ENCODE assay signal across 9 cellular contexts in the genomic region with DNA sequence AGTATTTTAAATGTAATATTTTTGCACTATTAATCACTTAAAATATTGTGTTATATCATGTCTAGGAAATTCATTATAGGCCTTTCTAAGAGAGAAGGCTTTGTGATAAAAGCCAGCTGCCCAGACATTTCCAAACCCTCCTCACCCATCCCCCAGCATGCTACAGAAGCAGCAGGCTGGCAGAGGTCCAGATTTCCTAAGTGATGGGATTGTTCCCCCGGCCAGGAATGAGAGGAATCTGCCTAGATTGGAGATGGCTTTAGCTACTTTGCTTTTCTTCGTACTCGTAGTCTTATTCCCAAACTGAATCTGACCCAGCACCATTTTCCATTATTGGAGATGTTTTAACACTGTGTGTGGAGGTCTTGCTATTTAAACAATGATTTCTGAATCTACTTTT. TPM values are rescaled to one million over a fixed set of nuclear protein-coding genes. Genes with fewer than 3 reads are reported as not detected.
DNase-seq lines count a peak whose midpoint lies in the region; ATAC-seq and TF ChIP-seq lines count a peak whose summit lies in the region.
"Had no signal": no experiment of that assay in that cellular context is flagged by ENCODE, and none has a peak within 500 bp of the region (broad histone marks: within the 10 kb centered on the region; RNA-seq: fewer than 3 reads in every experiment).

No MANE protein-coding gene starts in this region.

- peak; percentile 62 for ATAC-seq in WTC11

- peak overlapping the region; percentile 85; the same call in 1 of the 2 replicates for H3K27ac Mint-ChIP-seq in WTC11

- H3K9me3 Mint-ChIP-seq in WTC11: no peaks in the 10 kb centered on the region

- peak; percentile 68 for DNase-seq in A172 (ENCODE audit: low spot score)
- DNase-seq in WTC11 (ENCODE audit: low spot score): peak; percentile 44
- DNase-seq in iPS-NIHi11 (ENCODE audit: low spot score): peak; percentile 50
- DNase-seq in SIG-M5 (lab: John Stamatoyannopoulos, UW): no peak
- DNase-seq in SW480 (ENCODE audit: low spot score): no peak
- no peak for DNase-seq in NCI-H510A (lab: John Stamatoyannopoulos, UW)
- DNase-seq in NCI-H1930 (lab: John Stamatoyannopoulos, UW): no peak
- DNase-seq: NCI-H1048 had no signal

- H3K4me1 Mint-ChIP-seq in WTC11: peaks cover 81% of the 10 kb centered on the region

- no peak for TF ChIP-seq CTCF in WTC11 (IDR thresholded peaks at IDR 0.05)

- no peak for TF ChIP-seq EP300 in Ishikawa (IDR thresholded peaks at IDR 0.05; ENCODE audit: borderline replicate concordance)

- CTCF ChIA-PET in WTC11 (lab: Charles Lee): interaction anchor here (3.5 kb wide), 1 partner anchor 170 kb away, joined by 23 read pairs; no protein-coding TSS in a partner anchor

- TF ChIP-seq RAD21 in Ishikawa (IDR thresholded peaks at IDR 0.05; ENCODE audit: low read depth): no peak

- H3K4me3 Mint-ChIP-seq in WTC11: peak overlapping the region; percentile 36; the same call in 1 of the 2 replicates

- POLR2A ChIA-PET in WTC11 (lab: Charles Lee): interaction anchor here (0.6 kb wide), 1 partner anchor 29 kb away, joined by 3 read pairs; a partner anchor contains a TSS

- H3K36me3 Mint-ChIP-seq in WTC11: no peaks in the 10 kb centered on the region

- peaks cover 10% of the 10 kb centered on the region for H3K27me3 Mint-ChIP-seq in WTC11 (ENCODE audit: low read depth)

TF ChIP-seq in Ishikawa, 13 proteins besides CTCF, POLR2A, EP300 and RAD21:
- TF ChIP-seq TEAD4 (IDR thresholded peaks at IDR 0.05): 0 out of 2 replicates have a peak, but pooled peaks have one; percentile 23
- TF ChIP-seq CREB1 (IDR thresholded peaks at IDR 0.05; ENCODE audit: low read depth): no peak
- peak; percentile 47 for TF ChIP-seq NFIC (IDR thresholded peaks at IDR 0.05)

TF ChIP-seq in WTC11, 78 proteins besides CTCF, POLR2A, EP300 and RAD21:
- TF ChIP-seq TEAD1 (CRISPR knock-in tag; IDR thresholded peaks at IDR 0.05) (peak; percentile 51; the same call in 1 of the 2 replicates), FOXP1 (CRISPR knock-in tag; IDR thresholded peaks at IDR 0.05; ENCODE audit: borderline replicate concordance) (no peak), ZNF423 (CRISPR knock-in tag; IDR thresholded peaks at IDR 0.05) (no peak), HMGA2 (CRISPR knock-in tag; IDR thresholded peaks at IDR 0.05) (peak; percentile 77; the same call in 1 of the 2 replicates), ZNF232 (CRISPR knock-in tag; IDR thresholded peaks at IDR 0.05) (no peak), SMAD4 (CRISPR knock-in tag; IDR thresholded peaks at IDR 0.05) (no peak), ZNF416 (CRISPR knock-in tag; IDR thresholded peaks at IDR 0.05) (no peak)
- TF ChIP-seq, protein P1, sequence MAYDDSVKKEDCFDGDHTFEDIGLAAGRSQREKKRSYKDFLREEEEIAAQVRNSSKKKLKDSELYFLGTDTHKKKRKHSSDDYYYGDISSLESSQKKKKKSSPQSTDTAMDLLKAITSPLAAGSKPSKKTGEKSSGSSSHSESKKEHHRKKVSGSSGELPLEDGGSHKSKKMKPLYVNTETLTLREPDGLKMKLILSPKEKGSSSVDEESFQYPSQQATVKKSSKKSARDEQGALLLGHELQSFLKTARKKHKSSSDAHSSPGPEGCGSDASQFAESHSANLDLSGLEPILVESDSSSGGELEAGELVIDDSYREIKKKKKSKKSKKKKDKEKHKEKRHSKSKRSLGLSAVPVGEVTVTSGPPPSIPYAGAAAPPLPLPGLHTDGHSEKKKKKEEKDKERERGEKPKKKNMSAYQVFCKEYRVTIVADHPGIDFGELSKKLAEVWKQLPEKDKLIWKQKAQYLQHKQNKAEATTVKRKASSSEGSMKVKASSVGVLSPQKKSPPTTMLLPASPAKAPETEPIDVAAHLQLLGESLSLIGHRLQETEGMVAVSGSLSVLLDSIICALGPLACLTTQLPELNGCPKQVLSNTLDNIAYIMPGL (CRISPR knock-in tag; IDR thresholded peaks at IDR 0.05): no peak
- TF ChIP-seq, protein P2, sequence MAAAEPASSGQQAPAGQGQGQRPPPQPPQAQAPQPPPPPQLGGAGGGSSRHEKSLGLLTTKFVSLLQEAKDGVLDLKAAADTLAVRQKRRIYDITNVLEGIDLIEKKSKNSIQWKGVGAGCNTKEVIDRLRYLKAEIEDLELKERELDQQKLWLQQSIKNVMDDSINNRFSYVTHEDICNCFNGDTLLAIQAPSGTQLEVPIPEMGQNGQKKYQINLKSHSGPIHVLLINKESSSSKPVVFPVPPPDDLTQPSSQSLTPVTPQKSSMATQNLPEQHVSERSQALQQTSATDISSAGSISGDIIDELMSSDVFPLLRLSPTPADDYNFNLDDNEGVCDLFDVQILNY (CRISPR knock-in tag; IDR thresholded peaks at IDR 0.05): no peak
- TF ChIP-seq, protein P3, sequence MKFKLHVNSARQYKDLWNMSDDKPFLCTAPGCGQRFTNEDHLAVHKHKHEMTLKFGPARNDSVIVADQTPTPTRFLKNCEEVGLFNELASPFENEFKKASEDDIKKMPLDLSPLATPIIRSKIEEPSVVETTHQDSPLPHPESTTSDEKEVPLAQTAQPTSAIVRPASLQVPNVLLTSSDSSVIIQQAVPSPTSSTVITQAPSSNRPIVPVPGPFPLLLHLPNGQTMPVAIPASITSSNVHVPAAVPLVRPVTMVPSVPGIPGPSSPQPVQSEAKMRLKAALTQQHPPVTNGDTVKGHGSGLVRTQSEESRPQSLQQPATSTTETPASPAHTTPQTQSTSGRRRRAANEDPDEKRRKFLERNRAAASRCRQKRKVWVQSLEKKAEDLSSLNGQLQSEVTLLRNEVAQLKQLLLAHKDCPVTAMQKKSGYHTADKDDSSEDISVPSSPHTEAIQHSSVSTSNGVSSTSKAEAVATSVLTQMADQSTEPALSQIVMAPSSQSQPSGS (CRISPR knock-in tag; IDR thresholded peaks at IDR 0.05; ENCODE audit: borderline replicate concordance, low read depth): no peak

RNA-seq across cellular contexts. Expression of a gene that starts 29.4 kb away (rescaled TPM):
- 19.6 and 22.3 TPM in 2 replicates for total RNA-seq in A172 (2014; rRNA removed; shearing (Covaris generic))
- total RNA-seq in WTC11 (2021): 35.0 to 57.9 TPM (median 38.3 TPM) in 3 replicates

Comparison
In these comparisons a context has a peak if more than half of its experiments do, and no peak if none do; other contexts are left out.
1. DNase-seq: peak in A172 (single experiment), WTC11 (single experiment) and iPS-NIHi11 (single experiment); none in SIG-M5 (single experiment), SW480 (single experiment), NCI-H510A (single experiment) and NCI-H1930 (0 of 2).